ENCODE assay signal across 8 cellular contexts in genomic region chr14:54440454-54440853, GRCh38. TPM values are rescaled to one million over a fixed set of nuclear protein-coding genes. Genes with fewer than 3 reads are reported as not detected.
A peak's percentile ranks its signal among the peaks of the same experiment; 100 is the strongest.
DNase-seq lines count a peak whose midpoint lies in the region; ATAC-seq, FAIRE-seq and TF ChIP-seq lines count a peak whose summit lies in the region.

No MANE protein-coding gene starts in this region.

- no peak for TF ChIP-seq CTCF in NB4 (IDR thresholded peaks at IDR 0.05; ENCODE audit: low read depth, low read length)
- TF ChIP-seq CTCF in nephron (IDR thresholded peaks at IDR 0.05; ENCODE audit: unreplicated experiment in 3 of 3) = peak in 1 of 3 experiments; percentile 7

- no peak for DNase-seq in CD4-positive, alpha-beta memory T cell
- no peak for DNase-seq in NB4 (ENCODE audit: low read depth)
- no peak for DNase-seq in effector memory CD4-positive, alpha-beta T cell
- DNase-seq in COR-L47 (lab: John Stamatoyannopoulos, UW) = no peak
- no peak for DNase-seq in urothelium cell line (ENCODE audit: low spot score)
- DNase-seq in putamen (ENCODE audit: low spot score) = no peak

- H3K27ac ChIP-seq in CD4-positive, alpha-beta memory T cell (ENCODE audit: low read depth, low read length) = peak overlapping the region; percentile 55
- peak overlapping the region; percentile 82 for H3K27ac ChIP-seq in effector memory CD4-positive, alpha-beta T cell (ENCODE audit: insufficient read depth, low read length, poor library complexity, severe bottlenecking)

- H3K36me3 ChIP-seq in CD4-positive, alpha-beta memory T cell (ENCODE audit: insufficient read depth, low read length) = no peaks in the 10 kb centered on the region
- no peaks in the 10 kb centered on the region for H3K36me3 ChIP-seq in effector memory CD4-positive, alpha-beta T cell (ENCODE audit: control insufficient read depth, insufficient read depth, low read length)

- no peaks in the 10 kb centered on the region for H3K9me3 ChIP-seq in CD4-positive, alpha-beta memory T cell (ENCODE audit: control insufficient read depth in 1 of 2, low read length in 2 of 2)
- H3K9me3 ChIP-seq in effector memory CD4-positive, alpha-beta T cell (ENCODE audit: control insufficient read depth, low read length) = no peaks in the 10 kb centered on the region

- no peak for TF ChIP-seq POLR2A in NB4 (IDR thresholded peaks at IDR 0.05; ENCODE audit: extremely low read depth, insufficient read length)

- no peak for FAIRE-seq in urothelium cell line (lab: Jason Lieb, UNC)

- ATAC-seq in GM18520 (IDR thresholded peaks at IDR 0.05; ENCODE audit: unreplicated experiment) = no peak

- H3K4me1 Mint-ChIP-seq in CD4-positive, alpha-beta memory T cell = peaks cover 35 to 63% (median 42%) of the 10 kb centered on the region in 4 donors
- H3K4me1 Mint-ChIP-seq in nephron = peaks cover 60% of the 10 kb centered on the region

- H3K4me1 ChIP-seq in CD4-positive, alpha-beta memory T cell (ENCODE audit: insufficient read depth, low read length) = peaks cover 57% of the 10 kb centered on the region
- peaks cover 9% of the 10 kb centered on the region for H3K4me1 ChIP-seq in effector memory CD4-positive, alpha-beta T cell (ENCODE audit: control insufficient read depth, insufficient read depth, low read length, poor library complexity, severe bottlenecking)

- peak overlapping the region; percentile 83 to 93 (median 91) for H3K4me3 Mint-ChIP-seq in CD4-positive, alpha-beta memory T cell
- H3K4me3 Mint-ChIP-seq in nephron = peak overlapping the region; percentile 96 to 98 (median 97)

- POLR2A ChIA-PET in CD4-positive, alpha-beta memory T cell (lab: Charles Lee; ENCODE audit: partially characterized antibody) = interaction anchor here (1.2 to 3.0 kb wide), 3 partner anchors 42 to 69 kb away, joined by 4 to 13 read pairs (median 7); partner anchors contain the start of genes CGRRF1 and GMFB

- peak overlapping the region; percentile 63 to 93 (median 88) for H3K27ac Mint-ChIP-seq in CD4-positive, alpha-beta memory T cell
- peak overlapping the region; percentile 95 to 99 (median 99) for H3K27ac Mint-ChIP-seq in nephron

- H3K36me3 Mint-ChIP-seq in CD4-positive, alpha-beta memory T cell = peaks cover 0 to 13% of the 10 kb centered on the region in 2 donors
- H3K36me3 Mint-ChIP-seq in nephron (ENCODE audit: low read depth) = peaks cover 12% of the 10 kb centered on the region

- no peaks in the 10 kb centered on the region for H3K27me3 ChIP-seq in CD4-positive, alpha-beta memory T cell (ENCODE audit: insufficient read depth, low read length)
- no peaks in the 10 kb centered on the region for H3K27me3 ChIP-seq in effector memory CD4-positive, alpha-beta T cell (replicated peaks; ENCODE audit: control insufficient read depth, insufficient read depth, low read length, poor library complexity, severe bottlenecking)

- CTCF ChIA-PET in CD4-positive, alpha-beta memory T cell (lab: Charles Lee; ENCODE audit: partially characterized antibody) = interaction anchor here (2.2 kb wide), 1 partner anchor 44 kb away, joined by 7 read pairs; the partner anchor contains the start of gene CDKN3

- no peaks in the 10 kb centered on the region for H3K27me3 Mint-ChIP-seq in CD4-positive, alpha-beta memory T cell
- H3K27me3 Mint-ChIP-seq in nephron (ENCODE audit: low read depth) = no peaks in the 10 kb centered on the region

- peaks cover 0 to 1% (median 0%) of the 10 kb centered on the region in 8 donors for H3K9me3 Mint-ChIP-seq in CD4-positive, alpha-beta memory T cell
- H3K9me3 Mint-ChIP-seq in nephron = no peaks in the 10 kb centered on the region

- peak overlapping the region; percentile 45 to 61 for H3K4me3 ChIP-seq in CD4-positive, alpha-beta memory T cell (ENCODE audit: low read length in 2 of 2)
- H3K4me3 ChIP-seq in NB4 (ENCODE audit: low read depth, low read length) = peak overlapping the region; percentile 99
- H3K4me3 ChIP-seq in effector memory CD4-positive, alpha-beta T cell (ENCODE audit: insufficient read depth, low read depth, low read length, poor library complexity, severe bottlenecking) = peak overlapping the region; percentile 53

- intact Hi-C loops in CD4-positive, alpha-beta memory T cell (cut with micrococcal nuclease) = loop anchor here (2.0 to 5.0 kb wide), 4 partner anchors 187 to 488 kb away; partner anchors contain the start of gene GCH1

RNA-seq across cellular contexts. Expression of gene CNIH1, which starts 0.7 kb away (rescaled TPM):
- 10 to 100 TPM; 46.9 to 54.2 TPM for total RNA-seq in CD4-positive, alpha-beta memory T cell
- 100 to 1,000 TPM in 1 of 2 donors, 10 to 100 TPM in 1; 89.1 to 128 TPM for polyA plus RNA-seq in CD4-positive, alpha-beta memory T cell

RNA-seq across cellular contexts. Expression of gene CDKN3, which starts 43.6 kb away (rescaled TPM):
- total RNA-seq in CD4-positive, alpha-beta memory T cell = 1 to 10 TPM; 1.1 to 1.6 TPM
- polyA plus RNA-seq in CD4-positive, alpha-beta memory T cell = 1 to 10 TPM; 2.9 to 5.0 TPM

RNA-seq across cellular contexts. Expression of gene GMFB, which starts 48.3 kb away (rescaled TPM):
- total RNA-seq in CD4-positive, alpha-beta memory T cell = 10 to 100 TPM; 31.1 to 36.4 TPM
- polyA plus RNA-seq in CD4-positive, alpha-beta memory T cell = 10 to 100 TPM; 19.1 to 20.1 TPM
